16 cellular contexts compared by ENCODE assay signal in genomic region chr5:112626079-112626478, GRCh38.
A peak's percentile ranks its signal among the peaks of the same experiment; 100 is the strongest.
DNase-seq lines count a peak whose midpoint lies in the region; ATAC-seq lines count a peak whose summit lies in the region.
"Had no signal": no experiment of that assay in that cellular context is flagged by ENCODE, and none has a peak within 500 bp of the region (broad histone marks: within the 10 kb centered on the region; RNA-seq: fewer than 3 reads in every experiment).

No MANE protein-coding gene starts in this region.

- H3K36me3 ChIP-seq in Karpas-422 (ENCODE audit: insufficient read depth, low read length) = no peaks in the 10 kb centered on the region
- H3K36me3 ChIP-seq: BE2C, MG63, SJCRH30 had no signal

- H3K9ac ChIP-seq in Karpas-422 (ENCODE audit: low read length) = no peak overlapping the region
- H3K9ac ChIP-seq: KMS-11 had no signal

- H3K36me3 Mint-ChIP-seq in activated naive CD4-positive, alpha-beta T cell treated with anti-CD3 and anti-CD28 coated beads, Interleukin-2, amount 10 ng/mL, durations not matched to agents 7 days and 5 days = no peaks in the 10 kb centered on the region
- H3K36me3 Mint-ChIP-seq: CD8-positive, alpha-beta T cell had no signal

- H3K9me3 Mint-ChIP-seq in activated naive CD4-positive, alpha-beta T cell treated with anti-CD3 and anti-CD28 coated beads, Interleukin-2, amount 10 ng/mL, durations not matched to agents 7 days and 5 days = no peaks in the 10 kb centered on the region
- H3K9me3 Mint-ChIP-seq: CD8-positive, alpha-beta T cell; H9 had no signal

- no peak overlapping the region for H2AFZ ChIP-seq in Karpas-422 (ENCODE audit: low read length)

- H3K4me1 Mint-ChIP-seq in activated naive CD4-positive, alpha-beta T cell treated with anti-CD3 and anti-CD28 coated beads, Interleukin-2, amount 10 ng/mL, durations not matched to agents 7 days and 5 days = no peaks in the 10 kb centered on the region

- H3K4me2 ChIP-seq in Karpas-422 (ENCODE audit: low read depth, low read length, poor library complexity, severe bottlenecking) = peak overlapping the region; percentile 46
- H3K4me2 ChIP-seq: KMS-11 had no signal

- CTCF ChIA-PET in activated naive CD4-positive, alpha-beta T cell treated with anti-CD3 and anti-CD28 coated beads, Interleukin-2, amount 10 ng/mL, durations not matched to agents 7 days and 5 days (lab: Charles Lee) = no interaction called here

- DNase-seq in DMS79 (lab: John Stamatoyannopoulos, UW) (peak; percentile 27), Karpas-422 (peak; percentile 62), NCI-H69 (lab: John Stamatoyannopoulos, UW) (peak; percentile 16), left kidney (ENCODE audit: low read depth, low spot score) (peak; percentile 24), Kasumi-1 (lab: John Stamatoyannopoulos, UW) (no peak), AML-193 (lab: John Stamatoyannopoulos, UW) (no peak)
- no peak for DNase-seq in activated naive CD4-positive, alpha-beta T cell treated with anti-CD3 and anti-CD28 coated beads, Interleukin-2, amount 10 ng/mL, durations not matched to agents 7 days and 5 days
- DNase-seq: BE2C; CD8-positive, alpha-beta T cell; H9; MG63; RPMI8226; SJCRH30; SW 1271 had no signal

- ATAC-seq in GM19395 (IDR thresholded peaks at IDR 0.05; ENCODE audit: unreplicated experiment) = no peak
- ATAC-seq: CD8-positive, alpha-beta T cell had no signal

- H3K27me3 Mint-ChIP-seq in activated naive CD4-positive, alpha-beta T cell treated with anti-CD3 and anti-CD28 coated beads, Interleukin-2, amount 10 ng/mL, durations not matched to agents 7 days and 5 days = peaks cover 30% of the 10 kb centered on the region

- H3K4me3 ChIP-seq in Karpas-422 (ENCODE audit: low read length) = no peak overlapping the region; the same call in 1 of the 2 replicates
- H3K4me3 ChIP-seq: MG63, SJCRH30 had no signal

- peaks cover 58% of the 10 kb centered on the region for H3K4me1 ChIP-seq in Karpas-422 (ENCODE audit: low read length)
- H3K4me1 ChIP-seq: SJCRH30 had no signal

- no peaks in the 10 kb centered on the region for H3K9me3 ChIP-seq in Karpas-422 (ENCODE audit: low read length)
- H3K9me3 ChIP-seq: BE2C, SJCRH30 had no signal

- peak overlapping the region; percentile 50; the same call in 1 of the 2 replicates for H3K27ac ChIP-seq in Karpas-422 (ENCODE audit: low read length)
- H3K27ac ChIP-seq: KMS-11, SJCRH30 had no signal

- H3K4me3 Mint-ChIP-seq in activated naive CD4-positive, alpha-beta T cell treated with anti-CD3 and anti-CD28 coated beads, Interleukin-2, amount 10 ng/mL, durations not matched to agents 7 days and 5 days = no peak overlapping the region
- H3K4me3 Mint-ChIP-seq: CD8-positive, alpha-beta T cell; H9 had no signal

- no peaks in the 10 kb centered on the region for H3K27me3 ChIP-seq in Karpas-422 (ENCODE audit: low read length)
- H3K27me3 ChIP-seq: BE2C, SJCRH30 had no signal

- H3K9me2 ChIP-seq in Karpas-422 (replicated peaks; ENCODE audit: insufficient read depth, low read length) = no peaks in the 10 kb centered on the region

- H3K79me2 ChIP-seq in Karpas-422 (ENCODE audit: low read length) = no peaks in the 10 kb centered on the region

- no peak overlapping the region for H3K27ac Mint-ChIP-seq in activated naive CD4-positive, alpha-beta T cell treated with anti-CD3 and anti-CD28 coated beads, Interleukin-2, amount 10 ng/mL, durations not matched to agents 7 days and 5 days
- H3K27ac Mint-ChIP-seq: CD8-positive, alpha-beta T cell; H9 had no signal

- H4K20me1 ChIP-seq in Karpas-422 (ENCODE audit: insufficient read depth, low read depth, low read length) = no peaks in the 10 kb centered on the region

Comparison
In these comparisons a context has a peak if more than half of its experiments do, and no peak if none do; other contexts are left out.
1. DNase-seq: peak in DMS79 (single experiment), Karpas-422 (single experiment), NCI-H69 (single experiment) and left kidney (single experiment); none in Kasumi-1 (0 of 2), AML-193 (0 of 2) and activated naive CD4-positive, alpha-beta T cell treated with anti-CD3 and anti-CD28 coated beads, Interleukin-2, amount 10 ng/mL, durations not matched to agents 7 days and 5 days (single experiment).